In genomic region chr5:108858959-108859358, GRCh38 we compare ENCODE assay signal across 13 cellular contexts.
DNase-seq lines count a peak whose midpoint lies in the region; ATAC-seq, FAIRE-seq and TF ChIP-seq lines count a peak whose summit lies in the region.
"Had no signal": no experiment of that assay in that cellular context is flagged by ENCODE, and none has a peak within 500 bp of the region (broad histone marks: within the 10 kb centered on the region; RNA-seq: fewer than 3 reads in every experiment).

No MANE protein-coding gene starts in this region.

- no peaks in the 10 kb centered on the region for H3K27me3 Mint-ChIP-seq in astrocyte (ENCODE audit: low read depth, unreplicated experiment)
- no peaks in the 10 kb centered on the region for H3K27me3 Mint-ChIP-seq in CD4-positive, alpha-beta memory T cell
- no peaks in the 10 kb centered on the region for H3K27me3 Mint-ChIP-seq in activated CD4-positive, alpha-beta memory T cell treated with anti-CD3 and anti-CD28 coated beads, Interleukin-2, amount 10 ng/mL, durations not matched to agents 7 days and 5 days
- H3K27me3 Mint-ChIP-seq: central memory CD8-positive, alpha-beta T cell had no signal

- H3K4me1 ChIP-seq in astrocyte (ENCODE audit: insufficient read depth, low read length), result no peaks in the 10 kb centered on the region
- H3K4me1 ChIP-seq in CD4-positive, alpha-beta memory T cell (ENCODE audit: insufficient read depth, low read length), result no peaks in the 10 kb centered on the region
- H3K4me1 ChIP-seq: prostate gland, upper lobe of left lung had no signal

- H3K9ac ChIP-seq in astrocyte (ENCODE audit: low read length), result no peak overlapping the region

- H3K36me3 Mint-ChIP-seq in astrocyte (ENCODE audit: low read depth, unreplicated experiment), result no peaks in the 10 kb centered on the region
- peaks cover 3 to 6% of the 10 kb centered on the region in 2 donors for H3K36me3 Mint-ChIP-seq in CD4-positive, alpha-beta memory T cell
- no peaks in the 10 kb centered on the region for H3K36me3 Mint-ChIP-seq in activated CD4-positive, alpha-beta memory T cell treated with anti-CD3 and anti-CD28 coated beads, Interleukin-2, amount 10 ng/mL, durations not matched to agents 7 days and 5 days (ENCODE audit: low read depth)

- no peak overlapping the region for H3K4me3 Mint-ChIP-seq in astrocyte (ENCODE audit: unreplicated experiment)
- no peak overlapping the region for H3K4me3 Mint-ChIP-seq in CD4-positive, alpha-beta memory T cell
- no peak overlapping the region for H3K4me3 Mint-ChIP-seq in activated CD4-positive, alpha-beta memory T cell treated with anti-CD3 and anti-CD28 coated beads, Interleukin-2, amount 10 ng/mL, durations not matched to agents 7 days and 5 days
- H3K4me3 Mint-ChIP-seq: central memory CD8-positive, alpha-beta T cell had no signal

- no peaks in the 10 kb centered on the region for H3K79me2 ChIP-seq in astrocyte (ENCODE audit: insufficient read depth, low read length)

- no peak overlapping the region for H3K4me3 ChIP-seq in astrocyte (ENCODE audit: insufficient read depth, low read depth, low read length)
- no peak overlapping the region for H3K4me3 ChIP-seq in CD4-positive, alpha-beta memory T cell (ENCODE audit: low read length in 2 of 2)
- H3K4me3 ChIP-seq: prostate gland, upper lobe of left lung had no signal

- peak overlapping the region; percentile 23 for H3K4me2 ChIP-seq in astrocyte (ENCODE audit: low read length)

- H3K36me3 ChIP-seq in astrocyte (ENCODE audit: insufficient read depth, low read length), result no peaks in the 10 kb centered on the region
- no peaks in the 10 kb centered on the region for H3K36me3 ChIP-seq in CD4-positive, alpha-beta memory T cell (ENCODE audit: insufficient read depth, low read length)
- H3K36me3 ChIP-seq: prostate gland, upper lobe of left lung had no signal

- H3K4me1 Mint-ChIP-seq in astrocyte (ENCODE audit: low read depth, unreplicated experiment), result no peaks in the 10 kb centered on the region
- peaks cover 0 to 3% (median under 1%) of the 10 kb centered on the region in 4 donors for H3K4me1 Mint-ChIP-seq in CD4-positive, alpha-beta memory T cell
- peaks cover 3% of the 10 kb centered on the region for H3K4me1 Mint-ChIP-seq in activated CD4-positive, alpha-beta memory T cell treated with anti-CD3 and anti-CD28 coated beads, Interleukin-2, amount 10 ng/mL, durations not matched to agents 7 days and 5 days
- H3K4me1 Mint-ChIP-seq: central memory CD8-positive, alpha-beta T cell had no signal

- H3K9me3 ChIP-seq in astrocyte (ENCODE audit: insufficient read depth, low read depth, low read length), result no peaks in the 10 kb centered on the region
- no peaks in the 10 kb centered on the region for H3K9me3 ChIP-seq in CD4-positive, alpha-beta memory T cell (ENCODE audit: control insufficient read depth in 1 of 2, low read length in 2 of 2)
- H3K9me3 ChIP-seq: prostate gland, upper lobe of left lung had no signal

- no peak for TF ChIP-seq CTCF in astrocyte (IDR thresholded peaks at IDR 0.05; ENCODE audit: insufficient read depth, low read depth, low read length)

- H3K27me3 ChIP-seq in astrocyte (ENCODE audit: insufficient read depth, low read length), result no peaks in the 10 kb centered on the region
- no peaks in the 10 kb centered on the region for H3K27me3 ChIP-seq in CD4-positive, alpha-beta memory T cell (ENCODE audit: insufficient read depth, low read length)
- H3K27me3 ChIP-seq: upper lobe of left lung had no signal

- no peak overlapping the region for H3K27ac Mint-ChIP-seq in astrocyte (ENCODE audit: unreplicated experiment)
- no peak overlapping the region for H3K27ac Mint-ChIP-seq in CD4-positive, alpha-beta memory T cell
- no peak overlapping the region for H3K27ac Mint-ChIP-seq in activated CD4-positive, alpha-beta memory T cell treated with anti-CD3 and anti-CD28 coated beads, Interleukin-2, amount 10 ng/mL, durations not matched to agents 7 days and 5 days

- intact Hi-C loops in CD4-positive, alpha-beta memory T cell (cut with micrococcal nuclease), result no loop called here

- no peaks in the 10 kb centered on the region for H3K9me3 Mint-ChIP-seq in astrocyte (ENCODE audit: unreplicated experiment)
- H3K9me3 Mint-ChIP-seq in CD4-positive, alpha-beta memory T cell, result peaks cover 0 to 3% (median 0%) of the 10 kb centered on the region in 8 donors
- peaks cover 3% of the 10 kb centered on the region for H3K9me3 Mint-ChIP-seq in activated CD4-positive, alpha-beta memory T cell treated with anti-CD3 and anti-CD28 coated beads, Interleukin-2, amount 10 ng/mL, durations not matched to agents 7 days and 5 days
- H3K9me3 Mint-ChIP-seq: central memory CD8-positive, alpha-beta T cell had no signal

- H3K27ac ChIP-seq in astrocyte (ENCODE audit: low read depth, low read length), result no peak overlapping the region
- H3K27ac ChIP-seq in CD4-positive, alpha-beta memory T cell (ENCODE audit: low read depth, low read length), result no peak overlapping the region
- H3K27ac ChIP-seq: prostate gland, upper lobe of left lung had no signal

- POLR2A ChIA-PET in CD4-positive, alpha-beta memory T cell (lab: Charles Lee; ENCODE audit: partially characterized antibody), result no interaction called here
- POLR2A ChIA-PET in activated CD4-positive, alpha-beta memory T cell treated with anti-CD3 and anti-CD28 coated beads, Interleukin-2, amount 10 ng/mL, durations not matched to agents 7 days and 5 days (lab: Charles Lee), result no interaction called here

- DNase-seq in GF-D8 (lab: John Stamatoyannopoulos, UW) (peak; percentile 6), astrocyte (ENCODE audit: low read depth) (no peak), DMS153 treated with DMSO at 0.1 percent for 48 hours (lab: John Stamatoyannopoulos, UW; ENCODE audit: unreplicated experiment) (no peak), NCI-H2029 treated with DMSO at 0.1 percent for 48 hours (lab: John Stamatoyannopoulos, UW) (no peak)
- no peak for DNase-seq in CD4-positive, alpha-beta memory T cell
- no peak for DNase-seq in activated CD4-positive, alpha-beta memory T cell treated with anti-CD3 and anti-CD28 coated beads, Interleukin-2, amount 10 ng/mL, durations not matched to agents 7 days and 5 days
- DNase-seq: DND-41, upper lobe of left lung had no signal

- peak; percentile 90 for FAIRE-seq in astrocyte (lab: Jason Lieb, UNC)

- no peak overlapping the region for H2AFZ ChIP-seq in astrocyte (ENCODE audit: low read depth, low read length)

- CTCF ChIA-PET in CD4-positive, alpha-beta memory T cell (lab: Charles Lee; ENCODE audit: partially characterized antibody), result no interaction called here
- CTCF ChIA-PET in activated CD4-positive, alpha-beta memory T cell treated with anti-CD3 and anti-CD28 coated beads, Interleukin-2, amount 10 ng/mL, durations not matched to agents 7 days and 5 days (lab: Charles Lee), result no interaction called here

- ATAC-seq in GM21423 (IDR thresholded peaks at IDR 0.05; ENCODE audit: unreplicated experiment), result peak; percentile 98
- peak; percentile 98 for ATAC-seq in HG03442 (IDR thresholded peaks at IDR 0.05; ENCODE audit: unreplicated experiment)
- ATAC-seq: Panc1 had no signal

- H4K20me1 ChIP-seq in astrocyte (ENCODE audit: insufficient read depth, low read length), result no peaks in the 10 kb centered on the region
